8 cellular contexts compared by ENCODE assay signal in the genomic region with DNA sequence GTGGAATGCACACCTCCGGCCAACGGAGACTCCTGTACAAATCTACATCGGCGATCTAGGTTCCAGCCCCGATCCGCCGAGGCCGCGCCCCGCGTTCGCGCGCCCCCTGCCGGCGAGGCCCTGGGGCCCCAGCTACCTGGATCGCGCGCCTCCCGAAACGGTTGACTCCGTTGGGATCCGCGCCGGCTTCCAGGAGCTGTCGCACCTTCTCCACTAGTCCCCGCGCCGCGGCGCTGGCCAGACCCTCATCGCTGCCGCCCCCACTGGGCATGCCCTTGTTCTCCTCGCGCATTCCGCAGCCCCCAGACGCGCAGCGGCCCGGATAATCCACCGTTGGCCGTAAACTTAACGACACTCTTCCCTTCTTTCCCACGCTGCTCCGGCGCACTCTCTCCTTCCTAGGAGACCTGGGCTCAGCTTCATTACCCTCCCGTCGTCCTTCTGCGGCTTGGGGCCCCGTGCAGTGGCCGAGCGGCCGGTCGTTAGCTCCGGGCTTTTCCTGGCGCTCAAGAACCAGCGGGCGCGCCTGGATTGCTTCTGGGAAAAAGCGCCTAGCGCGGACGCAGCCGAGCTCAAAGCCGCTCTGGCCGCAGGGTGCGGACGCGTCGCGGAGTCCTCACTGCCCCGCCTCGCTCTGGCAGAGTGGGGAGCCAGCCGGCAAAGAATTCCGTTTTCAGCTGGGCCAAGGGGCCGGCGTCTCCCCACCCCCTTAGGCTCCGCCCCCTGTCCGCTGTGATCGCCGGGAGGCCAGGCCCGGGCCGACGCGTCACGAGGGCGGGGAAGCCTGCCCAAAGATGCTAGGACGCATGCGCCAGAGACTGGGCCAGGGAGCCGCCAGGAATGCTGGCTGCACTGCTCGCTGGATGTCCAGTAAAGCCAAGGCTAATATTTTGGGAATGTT. TPM values are rescaled to one million over a fixed set of nuclear protein-coding genes. Genes with fewer than 3 reads are reported as not detected.
DNase-seq lines count a peak whose midpoint lies in the region; TF ChIP-seq lines count a peak whose summit lies in the region.

A gene with protein sequence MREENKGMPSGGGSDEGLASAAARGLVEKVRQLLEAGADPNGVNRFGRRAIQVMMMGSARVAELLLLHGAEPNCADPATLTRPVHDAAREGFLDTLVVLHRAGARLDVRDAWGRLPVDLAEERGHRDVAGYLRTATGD (minus strand): TSS at position 644 of the 901 bp plus-strand sequence. CDS start 352 bp downstream, at position 292.

- no peak within 1 kb of the TSS for H3K27ac ChIP-seq in H9 (ENCODE audit: insufficient read length, low read depth, low read length)
- peak within 1 kb of the TSS; percentile 83 for H3K27ac ChIP-seq in rectal smooth muscle tissue (ENCODE audit: low read depth, low read length)

- no peak within 1 kb of the TSS for H4K5ac ChIP-seq in H9 (ENCODE audit: insufficient read length, low read depth, low read length)

- H4K8ac ChIP-seq in H9 (replicated peaks; ENCODE audit: insufficient read length, low read depth, low read length): no peak within 1 kb of the TSS

- H2AFZ ChIP-seq in H9 (ENCODE audit: low read length): peak within 1 kb of the TSS; percentile 95

- no peak within 1 kb of the TSS for H3K14ac ChIP-seq in H9 (ENCODE audit: insufficient read depth, low read length)

- H3K9ac ChIP-seq in H9 (ENCODE audit: extremely low read depth, insufficient read length, low read length) (peak within 1 kb of the TSS; percentile 49), rectal smooth muscle tissue (ENCODE audit: low read length) (peak within 1 kb of the TSS; percentile 51)

- no peak within 1 kb of the TSS for H3K4ac ChIP-seq in H9 (ENCODE audit: low read depth, low read length)

- no peak within 1 kb of the TSS for H2BK120ac ChIP-seq in H9 (ENCODE audit: low read depth, low read length, poor library complexity, severe bottlenecking)

- peaks cover 15% of the 10 kb centered on the region for H3K23me2 ChIP-seq in H9 (ENCODE audit: insufficient read length, low read depth, low read length, poor library complexity, severe bottlenecking)

- WGBS in H9 (ENCODE audit: extremely low coverage, insufficient read length, low lambda C conversion rate): no CpG with 5 or more reads among the region's 91 CpGs

- H3K4me1 ChIP-seq in H9 (ENCODE audit: insufficient read depth, low read length): no peaks in the 10 kb centered on the region
- H3K4me1 ChIP-seq in rectal smooth muscle tissue (ENCODE audit: control insufficient read depth, insufficient read depth, low read length): no peaks in the 10 kb centered on the region

- no peaks in the 10 kb centered on the region for H3K36me3 ChIP-seq in rectal smooth muscle tissue (ENCODE audit: control insufficient read depth, insufficient read depth, low read length)

- H3K36me3 Mint-ChIP-seq in H9 (ENCODE audit: insufficient read depth in 1 of 3, low read depth in 3 of 3): no peaks in the 10 kb centered on the region; a peak in 2 of 7 replicates

- peak; percentile 99 for TF ChIP-seq CTCF in H9 (conservative IDR thresholded peaks at IDR 0.05)

- H3K18ac ChIP-seq in H9 (ENCODE audit: insufficient read length, low read depth, low read length): no peak within 1 kb of the TSS

- H3K27me3 ChIP-seq in H9 (ENCODE audit: insufficient read depth, low read length) (peaks cover 27% of the 10 kb centered on the region; the same call in 1 of the 2 replicates), rectal smooth muscle tissue (ENCODE audit: control insufficient read depth, insufficient read depth, low read length) (peaks cover 14% of the 10 kb centered on the region)

- H3K23ac ChIP-seq in H9 (ENCODE audit: insufficient read length, low read depth, low read length): no peak within 1 kb of the TSS

- H3K79me1 ChIP-seq in H9 (ENCODE audit: insufficient read depth, low read depth, low read length, poor library complexity, severe bottlenecking): no peaks in the 10 kb centered on the region

- H3K27me3 Mint-ChIP-seq in H9 (ENCODE audit: low read depth): peaks cover 84% of the 10 kb centered on the region

- H3K9me3 Mint-ChIP-seq in H9: no peaks in the 10 kb centered on the region; a peak in 2 of 5 replicates

- H2BK5ac ChIP-seq in H9 (ENCODE audit: insufficient read length, low read length): no peak within 1 kb of the TSS

- H3K4me1 Mint-ChIP-seq in H9: peaks cover 14 to 23% of the 10 kb centered on the region in 2 experiments

- no peaks in the 10 kb centered on the region for H3K79me2 ChIP-seq in H9 (ENCODE audit: insufficient read depth, low read length)

- no peak within 1 kb of the TSS for H2BK20ac ChIP-seq in H9 (ENCODE audit: low read depth, low read length, poor library complexity, severe bottlenecking)

- H3K9me3 ChIP-seq in H9 (ENCODE audit: control insufficient read depth, low read depth, low read length): no peaks in the 10 kb centered on the region

- no peak within 1 kb of the TSS for H3T11ph ChIP-seq in H9 (ENCODE audit: low read length)

- peak within 1 kb of the TSS; percentile 87 for H3K4me3 ChIP-seq in rectal smooth muscle tissue (ENCODE audit: low read length)

- H4K91ac ChIP-seq in H9 (ENCODE audit: insufficient read length, low read depth, low read length): no peak within 1 kb of the TSS

- peak within 1 kb of the TSS in 1 of 3 experiments; percentile 34; a peak in 1 of 7 replicates for H3K27ac Mint-ChIP-seq in H9

- H2AK5ac ChIP-seq in H9 (ENCODE audit: insufficient read length, low read length): no peak within 1 kb of the TSS

- H3K56ac ChIP-seq in H9 (ENCODE audit: insufficient read length, low read depth, low read length): no peak within 1 kb of the TSS

- H3K4me2 ChIP-seq in H9 (ENCODE audit: insufficient read depth, insufficient read length, low read length): peak within 1 kb of the TSS; percentile 95

- H3K4me3 Mint-ChIP-seq in H9: peak within 1 kb of the TSS; percentile 76 to 91

- H2BK15ac ChIP-seq in H9 (ENCODE audit: low read depth, low read length): no peak within 1 kb of the TSS

- H2BK12ac ChIP-seq in H9 (ENCODE audit: insufficient read length, low read depth, low read length): no peak within 1 kb of the TSS

- DNase-seq in GM04504 (ENCODE audit: low read depth): peak; percentile 95
- peak; percentile 95 for DNase-seq in H9
- peak; percentile 97 for DNase-seq in M059J (ENCODE audit: low read depth)
- peak; percentile 93 for DNase-seq in SW480 (ENCODE audit: low spot score)
- peak; percentile 99 for DNase-seq in astrocyte of the hippocampus (ENCODE audit: low read depth, low spot score)
- DNase-seq in hippocampal formation (lab: John Stamatoyannopoulos, UW): peak; percentile 81 to 94
- no peak for DNase-seq in UCSD-AML1 (lab: John Stamatoyannopoulos, UW; ENCODE audit: unreplicated experiment)

- no peaks in the 10 kb centered on the region for H4K20me1 ChIP-seq in H9 (ENCODE audit: control insufficient read depth, insufficient read depth, insufficient read length)

RNA-seq across cellular contexts. Expression of the gene that starts here (rescaled TPM):
- 0.13 and 0.48 TPM in 2 replicates for total RNA-seq in H9 (2021)
- 11.5 and 24.1 TPM in 2 replicates for total RNA-seq in M059J (2014; rRNA removed; shearing (Covaris generic))

Comparison
In these comparisons a context has a peak if more than half of its experiments do, and no peak if none do; other contexts are left out.
1. Peak in DNase-seq, H3K9ac ChIP-seq and H3K4me2 ChIP-seq in H9; RNA of the gene not detected or under 1 TPM.